In the genomic region with DNA sequence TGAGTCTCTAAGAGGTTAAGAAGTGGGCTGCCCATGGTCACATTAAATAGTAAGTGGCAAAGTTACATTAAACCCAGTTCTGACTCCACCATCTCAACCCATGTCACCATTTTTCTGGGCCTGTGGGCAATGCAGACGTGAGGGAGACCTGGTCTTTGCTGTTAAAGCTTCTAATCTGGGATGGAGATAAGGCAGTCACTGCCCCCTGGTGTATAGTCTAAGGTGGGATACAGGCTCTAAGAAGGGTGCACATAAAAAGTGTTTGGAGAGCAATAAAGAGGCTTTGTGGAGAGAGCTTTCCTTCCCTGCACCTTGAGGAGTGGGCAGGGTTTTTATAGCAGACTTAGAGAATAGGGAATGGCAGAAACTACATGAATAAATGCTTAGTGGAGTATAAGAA, we compare ENCODE assay signal across 10 cellular contexts.
DNase-seq lines count a peak whose midpoint lies in the region; ATAC-seq, FAIRE-seq and TF ChIP-seq lines count a peak whose summit lies in the region.
"Had no signal": no experiment of that assay in that cellular context is flagged by ENCODE, and none has a peak within 500 bp of the region (broad histone marks: within the 10 kb centered on the region; RNA-seq: fewer than 3 reads in every experiment).

No MANE protein-coding gene starts in this region.

- H3K36me3 Mint-ChIP-seq in naive B cell: no peaks in the 10 kb centered on the region
- H3K36me3 Mint-ChIP-seq in activated CD8-positive, alpha-beta T cell treated with anti-CD3 and anti-CD28 coated beads, Interleukin-2, amount 10 ng/mL, durations not matched to agents 7 days and 5 days (ENCODE audit: low read depth): no peaks in the 10 kb centered on the region

- peaks cover 3 to 30% of the 10 kb centered on the region in 2 donors for H3K4me1 ChIP-seq in ascending aorta

- H3K9me3 ChIP-seq in ascending aorta: no peaks in the 10 kb centered on the region

- H3K4me1 Mint-ChIP-seq in naive B cell: peaks cover 0 to 5% (median 5%) of the 10 kb centered on the region in 3 donors
- no peaks in the 10 kb centered on the region for H3K4me1 Mint-ChIP-seq in activated CD8-positive, alpha-beta T cell treated with anti-CD3 and anti-CD28 coated beads, Interleukin-2, amount 10 ng/mL, durations not matched to agents 7 days and 5 days (ENCODE audit: low read depth)

- peak; percentile 35 for TF ChIP-seq CTCF in GM06990 (IDR thresholded peaks at IDR 0.05; ENCODE audit: insufficient read depth, low read length, poor library complexity, severe bottlenecking)
- peak in 1 of 3 experiments; percentile 13 for TF ChIP-seq CTCF in ascending aorta (IDR thresholded peaks at IDR 0.05)

- H3K4me3 Mint-ChIP-seq in naive B cell: no peak overlapping the region
- no peak overlapping the region for H3K4me3 Mint-ChIP-seq in activated CD8-positive, alpha-beta T cell treated with anti-CD3 and anti-CD28 coated beads, Interleukin-2, amount 10 ng/mL, durations not matched to agents 7 days and 5 days

- POLR2A ChIA-PET in activated CD8-positive, alpha-beta T cell treated with anti-CD3 and anti-CD28 coated beads, Interleukin-2, amount 10 ng/mL, durations not matched to agents 7 days and 5 days (lab: Charles Lee): no interaction called here

- no peaks in the 10 kb centered on the region for H3K36me3 ChIP-seq in GM06990 (ENCODE audit: control insufficient read depth, insufficient read depth, low read length)
- H3K36me3 ChIP-seq in ascending aorta: no peaks in the 10 kb centered on the region

- H3K27me3 ChIP-seq in GM06990 (replicated peaks; ENCODE audit: control insufficient read depth, insufficient read depth, low read length) (no peaks in the 10 kb centered on the region), ascending aorta (no peaks in the 10 kb centered on the region)

- peaks cover 12 to 37% (median 27%) of the 10 kb centered on the region in 3 donors for H3K27me3 Mint-ChIP-seq in naive B cell
- H3K27me3 Mint-ChIP-seq in activated CD8-positive, alpha-beta T cell treated with anti-CD3 and anti-CD28 coated beads, Interleukin-2, amount 10 ng/mL, durations not matched to agents 7 days and 5 days (ENCODE audit: low read depth): peaks cover 7% of the 10 kb centered on the region

- intact Hi-C loops in ascending aorta (cut with DNase I): loop anchor here (2.0 to 10.0 kb wide), 3 partner anchors 140 to 330 kb away; partner anchors contain the start of gene ROR1

- FAIRE-seq in urothelium cell line (lab: Jason Lieb, UNC): no peak

- H3K27ac ChIP-seq in ascending aorta: peak overlapping the region; percentile 11 to 73

- CTCF ChIA-PET in activated CD8-positive, alpha-beta T cell treated with anti-CD3 and anti-CD28 coated beads, Interleukin-2, amount 10 ng/mL, durations not matched to agents 7 days and 5 days (lab: Charles Lee): no interaction called here

- ATAC-seq in naive B cell (ENCODE audit: low read depth in 2 of 2): peak; percentile 92 to 95
- ATAC-seq in activated CD8-positive, alpha-beta T cell treated with anti-CD3 and anti-CD28 coated beads, Interleukin-2, amount 10 ng/mL, durations not matched to agents 7 days and 5 days: no peak

- H3K4me3 ChIP-seq in GM06990 (replicated peaks; ENCODE audit: low read depth, low read length) (no peak overlapping the region), ascending aorta (no peak overlapping the region)

- no peak overlapping the region for H3K27ac Mint-ChIP-seq in naive B cell
- H3K27ac Mint-ChIP-seq in activated CD8-positive, alpha-beta T cell treated with anti-CD3 and anti-CD28 coated beads, Interleukin-2, amount 10 ng/mL, durations not matched to agents 7 days and 5 days: no peak overlapping the region

- H3K9me3 Mint-ChIP-seq in naive B cell: peaks cover 0 to 2% (median 0%) of the 10 kb centered on the region in 7 donors
- H3K9me3 Mint-ChIP-seq in activated CD8-positive, alpha-beta T cell treated with anti-CD3 and anti-CD28 coated beads, Interleukin-2, amount 10 ng/mL, durations not matched to agents 7 days and 5 days (ENCODE audit: insufficient read depth): no peaks in the 10 kb centered on the region

- no peak for DNase-seq in GM06990 (ENCODE audit: extremely low read depth, insufficient read length)
- DNase-seq in HuH-7 (ENCODE audit: low spot score): peak; percentile 17
- DNase-seq in ascending aorta (ENCODE audit: low spot score in 2 of 2): no peak
- DNase-seq in naive B cell: peak; percentile 54
- no peak for DNase-seq in urothelium cell line (ENCODE audit: low spot score)
- DNase-seq in NCI-H187 treated with DMSO at 0.1 percent for 48 hours (lab: John Stamatoyannopoulos, UW): no peak
- DNase-seq in SHP77 treated with DMSO at 0.1 percent for 48 hours (lab: John Stamatoyannopoulos, UW): no peak
- no peak for DNase-seq in activated CD8-positive, alpha-beta T cell treated with anti-CD3 and anti-CD28 coated beads, Interleukin-2, amount 10 ng/mL, durations not matched to agents 7 days and 5 days
- DNase-seq: central memory CD4-positive, alpha-beta T cell; NCI-H774 had no signal

Comparison
In these comparisons a context has a peak if more than half of its experiments do, and no peak if none do; other contexts are left out.
1. DNase-seq: peak in HuH-7 (single experiment) and naive B cell (single experiment); none in GM06990 (single experiment), ascending aorta (0 of 2), urothelium cell line (single experiment), NCI-H187 treated with DMSO at 0.1 percent for 48 hours (single experiment), SHP77 treated with DMSO at 0.1 percent for 48 hours (single experiment) and activated CD8-positive, alpha-beta T cell treated with anti-CD3 and anti-CD28 coated beads, Interleukin-2, amount 10 ng/mL, durations not matched to agents 7 days and 5 days (single experiment).